Comparison of ENCODE assay signal across 29 cellular contexts in the genomic region with DNA sequence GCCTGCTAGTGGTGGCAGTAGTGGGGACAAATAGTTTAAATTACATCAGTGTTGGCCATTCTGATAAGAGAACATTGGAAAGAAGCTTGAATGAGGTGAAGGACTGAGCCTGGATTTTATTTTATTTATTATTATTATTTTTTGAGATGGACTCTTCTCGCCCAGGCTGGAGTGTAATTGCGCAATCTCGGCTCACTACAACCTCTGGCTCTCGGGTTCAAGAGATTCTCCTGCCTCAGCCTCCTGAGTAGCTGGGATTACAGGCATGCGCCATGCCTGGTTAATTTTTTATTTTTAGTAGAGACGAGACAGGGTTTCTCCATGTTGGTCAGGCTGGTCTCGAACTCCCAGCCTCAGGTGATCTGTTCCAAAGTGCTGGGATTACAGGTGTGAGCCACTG.
"Had no signal": no experiment of that assay in that cellular context is flagged by ENCODE, and none has a peak within 500 bp of the region (broad histone marks: within the 10 kb centered on the region; RNA-seq: fewer than 3 reads in every experiment).

No MANE protein-coding gene starts in this region.

- H3K4me1 ChIP-seq: parathyroid adenoma, psoas muscle, spleen, suprapubic skin, testis, tibial artery, transverse colon, upper lobe of right lung, uterus had no signal

- DNase-seq: naive thymus-derived CD8-positive, alpha-beta T cell; nephron progenitor cell; nucleus accumbens; ovary; posterior cingulate gyrus; psoas muscle; right cardiac atrium; spleen; stimulated activated CD4-positive, alpha-beta T cell treated with anti-CD3 and anti-CD28 coated beads, Interleukin-12 subunit alpha, Interleukin-12 subunit beta, amount 100 ng/mL, for 4 hours; stimulated activated CD4-positive, alpha-beta T cell treated with anti-CD3 and anti-CD28 coated beads, Interleukin-1b, Interleukin-23, amount 100 ng/mL, for 48 hours; stimulated activated CD4-positive, alpha-beta T cell treated with anti-CD3 and anti-CD28 coated beads, Interleukin-4, amount 100 ng/mL, for 1 hour; stimulated activated CD4-positive, alpha-beta T cell treated with anti-CD3 and anti-CD28 coated beads, Interleukin-4, amount 100 ng/mL, for 4 hours; stimulated activated CD8-positive, alpha-beta memory T cell treated with anti-CD3 and anti-CD28 coated beads, Interleukin-4, amount 100 ng/mL, for 48 hours; stimulated activated naive CD4-positive, alpha-beta T cell; stimulated activated naive CD8-positive, alpha-beta T cell treated with anti-CD3 and anti-CD28 coated beads, Interleukin-15, amount 100 ng/mL, for 72 hours; stimulated activated naive CD8-positive, alpha-beta T cell treated with anti-CD3 and anti-CD28 coated beads, Interleukin-15, Interleukin-2, amounts not matched to agents 100 U/mL and 50 U/mL, for 24 hours; substantia nigra; testis; tibial artery; transverse colon; upper lobe of right lung; uterus had no signal

- H2AFZ ChIP-seq: parathyroid adenoma had no signal

- H3K36me3 ChIP-seq: neutrophil, ovary, spleen, suprapubic skin, tibial artery, transverse colon, upper lobe of right lung, uterus had no signal

- H3K27ac ChIP-seq: neutrophil, ovary, parathyroid adenoma, psoas muscle, skin epidermis, spleen, suprapubic skin, testis, tibial artery, transverse colon, upper lobe of right lung, uterus had no signal

- H3K79me2 ChIP-seq: parathyroid adenoma had no signal

- H3K27me3 ChIP-seq: neutrophil, ovary, spleen, suprapubic skin, testis, tibial artery, transverse colon, upper lobe of right lung, uterus had no signal

- ATAC-seq: naive thymus-derived CD8-positive, alpha-beta T cell; psoas muscle; right cardiac atrium; sciatic nerve; stimulated activated memory B cell treated with anti-CD40 and anti-IgM and Interleukin-4, amounts not matched to agents 10 μg/mL and 1 μg/mL and 100 μg/mL, for 72 hours; stimulated activated naive CD8-positive, alpha-beta T cell treated with anti-CD3 and anti-CD28 coated beads, Interleukin-15, amount 100 ng/mL, for 72 hours; stimulated activated naive CD8-positive, alpha-beta T cell treated with anti-CD3 and anti-CD28 coated beads, Interleukin-15, Interleukin-2, amounts not matched to agents 100 U/mL and 50 U/mL, for 24 hours; upper lobe of right lung had no signal

- H3K4me2 ChIP-seq: smooth muscle cell had no signal

- H3K4me3 ChIP-seq: ovary, psoas muscle, skin epidermis, smooth muscle cell, spleen, suprapubic skin, testis, tibial artery, transverse colon, upper lobe of right lung, uterus had no signal

- H3K9me3 ChIP-seq: neutrophil, ovary, psoas muscle, testis, tibial artery, transverse colon, upper lobe of right lung, uterus had no signal

- H3K9ac ChIP-seq: parathyroid adenoma had no signal
